Comparison of ENCODE assay signal across 11 cellular contexts in the genomic region with DNA sequence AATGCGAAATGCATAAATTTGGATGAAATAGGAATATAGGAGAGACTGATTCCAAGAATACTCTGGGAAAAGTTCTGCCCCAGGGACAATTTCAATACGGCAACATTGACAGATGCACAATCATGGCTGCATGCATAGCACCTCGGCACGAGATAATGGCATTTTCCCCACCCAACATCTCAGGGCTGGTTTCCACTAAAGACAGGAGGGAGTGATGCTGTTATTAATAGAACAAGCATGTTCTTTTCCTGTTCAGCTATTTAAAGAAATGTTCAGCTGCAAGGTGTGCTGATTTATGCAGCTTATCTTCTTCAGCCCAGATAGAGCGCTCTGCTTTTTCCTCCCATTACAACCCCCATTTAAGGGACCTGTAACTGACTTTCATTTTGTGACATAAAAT.
A peak's percentile ranks its signal among the peaks of the same experiment; 100 is the strongest.
DNase-seq lines count a peak whose midpoint lies in the region.
"Had no signal": no experiment of that assay in that cellular context is flagged by ENCODE, and none has a peak within 500 bp of the region (broad histone marks: within the 10 kb centered on the region; RNA-seq: fewer than 3 reads in every experiment).

No MANE protein-coding gene starts in this region.

- intact Hi-C loops in head of caudate nucleus (cut with DNase I), result no loop called here

- in situ Hi-C loops in G401 (cut with HindIII; ENCODE audit: low sequenced_read_pairs), result no loop called here

- DNase-seq in G401 (ENCODE audit: low spot score) (peak; percentile 74), RPMI8226 (peak; percentile 23), head of caudate nucleus (peak in 39 of 42 donors; percentile 1 to 62 (median 27)), germinal center (ENCODE audit: low spot score) (no peak), activated gamma-delta T cell (lab: John Stamatoyannopoulos, UW) (no peak)
- DNase-seq in stimulated activated naive CD4-positive, alpha-beta T cell (lab: John Stamatoyannopoulos, UW), result no peak
- DNase-seq: BE2C; CD8-positive, alpha-beta memory T cell; DMS 273 treated with DMSO at 0.1 percent for 48 hours had no signal

- no peak overlapping the region for H3K9ac ChIP-seq in BLaER1

- H3K4me1 ChIP-seq in BLaER1, result peaks cover 53% of the 10 kb centered on the region
- H3K4me1 ChIP-seq: BE2C, HAP-1 had no signal

- no peaks in the 10 kb centered on the region for H3K36me3 ChIP-seq in BLaER1
- H3K36me3 ChIP-seq: BE2C, HAP-1 had no signal

- no peak overlapping the region for H3K27ac ChIP-seq in BLaER1

- no peaks in the 10 kb centered on the region for H3K27me3 ChIP-seq in BLaER1
- H3K27me3 ChIP-seq: BE2C had no signal

- no peaks in the 10 kb centered on the region for H3K9me3 ChIP-seq in BLaER1
- H3K9me3 ChIP-seq: BE2C, HAP-1 had no signal

- no peak overlapping the region for H3K4me3 ChIP-seq in BLaER1
- H3K4me3 ChIP-seq: HAP-1 had no signal

- H4K20me1 ChIP-seq in BLaER1, result no peaks in the 10 kb centered on the region

- peak overlapping the region; percentile 74 for H3K4me2 ChIP-seq in BLaER1

Comparison
In these comparisons a context has a peak if more than half of its experiments do, and no peak if none do; other contexts are left out.
1. DNase-seq: peak in G401 (single experiment), RPMI8226 (single experiment) and head of caudate nucleus (39 of 42); none in germinal center (single experiment), activated gamma-delta T cell (single experiment) and stimulated activated naive CD4-positive, alpha-beta T cell (0 of 6).